ENCODE assay signal across 8 cellular contexts in genomic region chr11:85595285-85595884, GRCh38. TPM values are rescaled to one million over a fixed set of nuclear protein-coding genes. Genes with fewer than 3 reads are reported as not detected.
DNase-seq lines count a peak whose midpoint lies in the region; ATAC-seq, FAIRE-seq and TF ChIP-seq lines count a peak whose summit lies in the region.

No MANE protein-coding gene starts in this region.

- FAIRE-seq in TTC549 (lab: Jason Lieb, UNC) (peak; percentile 97), frontal cortex (lab: Jason Lieb, UNC) (peak; percentile 98)

- no peaks in the 10 kb centered on the region for H3K4me1 Mint-ChIP-seq in activated naive CD4-positive, alpha-beta T cell treated with anti-CD3 and anti-CD28 coated beads, Interleukin-2, amount 10 ng/mL, durations not matched to agents 7 days and 5 days

- no peaks in the 10 kb centered on the region for H3K27me3 ChIP-seq in DND-41 (ENCODE audit: insufficient read depth, low read length, poor library complexity)

- TF ChIP-seq CTCF in DND-41 (IDR thresholded peaks at IDR 0.05; ENCODE audit: borderline replicate concordance, extremely low read depth, low read length, poor library complexity, severe bottlenecking), result peak; percentile 64

- H3K27ac Mint-ChIP-seq in activated naive CD4-positive, alpha-beta T cell treated with anti-CD3 and anti-CD28 coated beads, Interleukin-2, amount 10 ng/mL, durations not matched to agents 7 days and 5 days, result no peak overlapping the region

- ATAC-seq in DND-41 (ENCODE audit: insufficient read depth, low read depth), result peak; percentile 68
- peak; percentile 57 for ATAC-seq in GM21381 (IDR thresholded peaks at IDR 0.05; ENCODE audit: unreplicated experiment)

- no peaks in the 10 kb centered on the region for H3K36me3 ChIP-seq in DND-41 (ENCODE audit: insufficient read depth, low read length)

- H3K4me3 Mint-ChIP-seq in activated naive CD4-positive, alpha-beta T cell treated with anti-CD3 and anti-CD28 coated beads, Interleukin-2, amount 10 ng/mL, durations not matched to agents 7 days and 5 days, result no peak overlapping the region

- H3K4me3 ChIP-seq in DND-41 (ENCODE audit: low read depth in 1 of 2, low read length in 2 of 2), result no peak overlapping the region

- DNase-seq in DND-41, result no peak
- DNase-seq in NAMALWA (ENCODE audit: low spot score), result peak; percentile 69
- DNase-seq in frontal cortex (ENCODE audit: low spot score in 2 of 2), result peak; percentile 14 to 22
- DNase-seq in putamen (ENCODE audit: low spot score), result peak; percentile 31
- DNase-seq in stimulated activated CD4-positive, alpha-beta T cell treated with anti-CD3 and anti-CD28 coated beads, Interleukin-2, amount 100 ng/mL, for 24 hours, result no peak
- no peak for DNase-seq in activated naive CD4-positive, alpha-beta T cell treated with anti-CD3 and anti-CD28 coated beads, Interleukin-2, amount 10 ng/mL, durations not matched to agents 7 days and 5 days

- H2AFZ ChIP-seq in DND-41 (ENCODE audit: low read depth, low read length), result no peak overlapping the region

- H3K4me1 ChIP-seq in DND-41 (ENCODE audit: insufficient read depth, low read length), result no peaks in the 10 kb centered on the region

- H3K27ac ChIP-seq in DND-41 (ENCODE audit: low read length), result no peak overlapping the region

- no peaks in the 10 kb centered on the region for H3K9me3 ChIP-seq in DND-41 (ENCODE audit: insufficient read depth, low read length, severe bottlenecking)

- CTCF ChIA-PET in activated naive CD4-positive, alpha-beta T cell treated with anti-CD3 and anti-CD28 coated beads, Interleukin-2, amount 10 ng/mL, durations not matched to agents 7 days and 5 days (lab: Charles Lee), result interaction anchor here (0.7 to 2.0 kb wide), 3 partner anchors 259 to 1202 kb away, joined by 3 to 7 read pairs (median 3); partner anchors contain the start of gene CCDC83

- no peak overlapping the region for H3K9ac ChIP-seq in DND-41 (ENCODE audit: low read depth, low read length)

- no peaks in the 10 kb centered on the region for H3K79me2 ChIP-seq in DND-41 (ENCODE audit: insufficient read depth, low read length)

- no peaks in the 10 kb centered on the region for H3K36me3 Mint-ChIP-seq in activated naive CD4-positive, alpha-beta T cell treated with anti-CD3 and anti-CD28 coated beads, Interleukin-2, amount 10 ng/mL, durations not matched to agents 7 days and 5 days

- H4K20me1 ChIP-seq in DND-41 (ENCODE audit: insufficient read depth, low read length), result no peaks in the 10 kb centered on the region

- H3K9me3 Mint-ChIP-seq in activated naive CD4-positive, alpha-beta T cell treated with anti-CD3 and anti-CD28 coated beads, Interleukin-2, amount 10 ng/mL, durations not matched to agents 7 days and 5 days, result no peaks in the 10 kb centered on the region

- no peak overlapping the region for H3K4me2 ChIP-seq in DND-41 (ENCODE audit: insufficient read depth, low read length)

- H3K27me3 Mint-ChIP-seq in activated naive CD4-positive, alpha-beta T cell treated with anti-CD3 and anti-CD28 coated beads, Interleukin-2, amount 10 ng/mL, durations not matched to agents 7 days and 5 days, result peaks cover 5% of the 10 kb centered on the region

RNA-seq across cellular contexts. Expression of gene DLG2, which starts 31.8 kb away (rescaled TPM):
- total RNA-seq in frontal cortex, result 174 TPM

RNA-seq across cellular contexts. Expression of gene TMEM126B, which starts 33.0 kb away (rescaled TPM):
- total RNA-seq in frontal cortex, result 47.3 TPM

RNA-seq across cellular contexts. Expression of gene TMEM126A, which starts 52.4 kb away (rescaled TPM):
- total RNA-seq in frontal cortex, result 33.8 TPM

Comparison
In these comparisons a context has a peak if more than half of its experiments do, and no peak if none do; other contexts are left out.
1. DNase-seq: peak in NAMALWA (single experiment), frontal cortex (2 of 2) and putamen (single experiment); none in DND-41 (single experiment), stimulated activated CD4-positive, alpha-beta T cell treated with anti-CD3 and anti-CD28 coated beads, Interleukin-2, amount 100 ng/mL, for 24 hours (0 of 2) and activated naive CD4-positive, alpha-beta T cell treated with anti-CD3 and anti-CD28 coated beads, Interleukin-2, amount 10 ng/mL, durations not matched to agents 7 days and 5 days (single experiment).